ENCODE assay signal across 32 cellular contexts in genomic region chr2:47595690-47596089, GRCh38. TPM values are rescaled to one million over a fixed set of nuclear protein-coding genes. Genes with fewer than 3 reads are reported as not detected.
"Had no signal": no experiment of that assay in that cellular context is flagged by ENCODE, and none has a peak within 500 bp of the region (broad histone marks: within the 10 kb centered on the region; RNA-seq: fewer than 3 reads in every experiment).

No MANE protein-coding gene starts in this region.

- H3K27ac Mint-ChIP-seq: mesothelial cell of epicardium; naive B cell; natural killer cell treated with Interleukin-12 subunit alpha and Interleukin-12 subunit beta and Interleukin-15 and Interleukin-18, amount 100 ng/mL, for 72 hours; stimulated activated memory B cell treated with anti-CD40 and anti-IgM and Interleukin-4, amounts not matched to agents 10 μg/mL and 1 μg/mL and 100 μg/mL, for 72 hours; type B pancreatic cell had no signal

- H3K27ac ChIP-seq: dorsolateral prefrontal cortex, epithelial cell of prostate, gastrocnemius medialis, left lung, parathyroid adenoma, prostate gland, sigmoid colon, skin epidermis, spleen, testis, tibial artery had no signal

- H3K9ac ChIP-seq: parathyroid adenoma had no signal

- ATAC-seq: esophagus mucosa; gastrocnemius medialis; left cardiac atrium; left lung; mucosa of descending colon; natural killer cell treated with Interleukin-12 subunit alpha and Interleukin-12 subunit beta and Interleukin-15 and Interleukin-18, amount 100 ng/mL, for 72 hours; right cardiac atrium; stimulated activated memory B cell treated with anti-CD40 and anti-IgM and Interleukin-4, amounts not matched to agents 10 μg/mL and 1 μg/mL and 100 μg/mL, for 72 hours; stimulated activated naive CD8-positive, alpha-beta T cell treated with anti-CD3 and anti-CD28 coated beads, Interleukin-15, Interleukin-2, amounts not matched to agents 100 U/mL and 50 U/mL, for 24 hours had no signal

- H3K79me2 ChIP-seq: parathyroid adenoma had no signal

- H3K36me3 Mint-ChIP-seq: natural killer cell treated with Interleukin-12 subunit alpha and Interleukin-12 subunit beta and Interleukin-15 and Interleukin-18, amount 100 ng/mL, for 72 hours; type B pancreatic cell had no signal

- H3K4me3 ChIP-seq: dorsolateral prefrontal cortex, gastrocnemius medialis, left lung, mucosa of descending colon, prostate gland, sigmoid colon, skin epidermis, spleen, testis, tibial artery had no signal

- DNase-seq: dorsolateral prefrontal cortex; effector CD4-positive, alpha-beta T cell; foreskin fibroblast; gastrocnemius medialis; head of caudate nucleus; kidney; left cardiac atrium; left lung; mesenchymal stem cell; mucosa of descending colon; naive B cell; right cardiac atrium; sigmoid colon; spleen; stimulated activated CD4-positive, alpha-beta T cell treated with anti-CD3 and anti-CD28 coated beads, Interleukin-4, amount 100 ng/mL, for 4 hours; stimulated activated naive CD8-positive, alpha-beta T cell treated with anti-CD3 and anti-CD28 coated beads, Interleukin-15, Interleukin-2, amounts not matched to agents 100 U/mL and 50 U/mL, for 24 hours; substantia nigra; testis; tibial artery had no signal

- H3K36me3 ChIP-seq: gastrocnemius medialis, left lung, prostate gland, sigmoid colon, spleen, tibial artery had no signal

- FAIRE-seq: colon, kidney had no signal

- H3K4me1 Mint-ChIP-seq: mesothelial cell of epicardium; stimulated activated memory B cell treated with anti-CD40 and anti-IgM and Interleukin-4, amounts not matched to agents 10 μg/mL and 1 μg/mL and 100 μg/mL, for 72 hours had no signal

- H3K27me3 ChIP-seq: dorsolateral prefrontal cortex, gastrocnemius medialis, left lung, sigmoid colon, spleen, testis, tibial artery had no signal

- H2AFZ ChIP-seq: parathyroid adenoma had no signal

- H3K4me1 ChIP-seq: gastrocnemius medialis, left lung, parathyroid adenoma, prostate gland, sigmoid colon, spleen, testis, tibial artery had no signal

- H3K27me3 Mint-ChIP-seq: naive B cell had no signal

- H3K4me3 Mint-ChIP-seq: mesothelial cell of epicardium; naive B cell; natural killer cell treated with Interleukin-12 subunit alpha and Interleukin-12 subunit beta and Interleukin-15 and Interleukin-18, amount 100 ng/mL, for 72 hours; neural crest cell; stimulated activated memory B cell treated with anti-CD40 and anti-IgM and Interleukin-4, amounts not matched to agents 10 μg/mL and 1 μg/mL and 100 μg/mL, for 72 hours; type B pancreatic cell had no signal

- H3K9me3 ChIP-seq: gastrocnemius medialis, left lung, mucosa of descending colon, prostate gland, sigmoid colon, testis, tibial artery had no signal

RNA-seq across cellular contexts. Expression of gene KCNK12, which starts 24.9 kb away (rescaled TPM):
- total RNA-seq: esophagus mucosa, gastrocnemius medialis, left cardiac atrium, left lung, lung microvascular endothelial cell, osteoblast, right cardiac atrium had no signal
